Comparison of ENCODE assay signal across 1 cellular context in genomic region chr21:30395731-30396130, GRCh38.
TF ChIP-seq lines count a peak whose summit lies in the region.

Gene KRTAP13-1, plus strand, starts transcription at chr21:30396031. Its CDS starts 56 bp downstream, at chr21:30396087.

TF ChIP-seq in GM23338, 12 proteins besides CTCF, POLR2A, EP300 and RAD21 (continued from another document):
- no peak for TF ChIP-seq ZNF462 (CRISPR knock-in tag; IDR thresholded peaks at IDR 0.05)
